1 cellular context compared by ENCODE assay signal in genomic region chr1:42953182-42954180, GRCh38.
TF ChIP-seq lines count a peak whose summit lies in the region.

No MANE protein-coding gene starts in this region.

TF ChIP-seq in HepG2, 621 proteins besides CTCF, POLR2A, EP300 and RAD21 (continued from another document):
- TF ChIP-seq SAFB2 (CRISPR knock-in tag; IDR thresholded peaks at IDR 0.05; ENCODE audit: borderline replicate concordance, low read depth) (no peak), RBM22 (optimal IDR thresholded peaks at IDR 0.05; ENCODE audit: low read length) (peak; percentile 89), ZNF414 (CRISPR knock-in tag; IDR thresholded peaks at IDR 0.05) (no peak), PHF21A (CRISPR knock-in tag; IDR thresholded peaks at IDR 0.05) (no peak), REXO4 (CRISPR knock-in tag; IDR thresholded peaks at IDR 0.05; ENCODE audit: borderline replicate concordance) (no peak), SMYD3 (CRISPR knock-in tag; IDR thresholded peaks at IDR 0.05) (no peak), FOXA3 (CRISPR knock-in tag; IDR thresholded peaks at IDR 0.05) (no peak), RBFOX2 (IDR thresholded peaks at IDR 0.05; ENCODE audit: low read depth, low read length) (peak; percentile 53; the same call in 1 of the 2 replicates), DR1 (CRISPR knock-in tag; IDR thresholded peaks at IDR 0.05) (no peak), ZNF274 (CRISPR knock-in tag; IDR thresholded peaks at IDR 0.05) (no peak), POLR2G (IDR thresholded peaks at IDR 0.05; ENCODE audit: low read depth, low read length) (peak; percentile 24; the same call in 1 of the 2 replicates), ZNF687 (CRISPR knock-in tag; IDR thresholded peaks at IDR 0.05) (0 out of 2 replicates have a peak, but pooled peaks have one; percentile 28), TIGD3 (CRISPR knock-in tag; IDR thresholded peaks at IDR 0.05; ENCODE audit: borderline replicate concordance) (no peak), ZKSCAN1 (IDR thresholded peaks at IDR 0.05; ENCODE audit: low read length) (no peak), PRMT3 (CRISPR knock-in tag; IDR thresholded peaks at IDR 0.05; ENCODE audit: borderline replicate concordance, low read depth) (no peak), GPN1 (CRISPR knock-in tag; IDR thresholded peaks at IDR 0.05; ENCODE audit: borderline replicate concordance) (no peak), HNRNPL (IDR thresholded peaks at IDR 0.05; ENCODE audit: low read depth, low read length) (peak; percentile 62), UBTF (CRISPR knock-in tag; IDR thresholded peaks at IDR 0.05) (0 out of 2 replicates have a peak, but pooled peaks have one; percentile 6), ZNF768 (CRISPR knock-in tag; IDR thresholded peaks at IDR 0.05) (peak; percentile 95), FUBP1 (CRISPR knock-in tag; IDR thresholded peaks at IDR 0.05; ENCODE audit: borderline replicate concordance) (no peak)
TF ChIP-seq in HepG2: peak in this region for 7.
